In genomic region chr16:28326881-28327610, GRCh38 we compare ENCODE assay signal across 9 cellular contexts. TPM values are rescaled to one million over a fixed set of nuclear protein-coding genes. Genes with fewer than 3 reads are reported as not detected.
A peak's percentile ranks its signal among the peaks of the same experiment; 100 is the strongest.
DNase-seq lines count a peak whose midpoint lies in the region; ATAC-seq and TF ChIP-seq lines count a peak whose summit lies in the region.
"Had no signal": no experiment of that assay in that cellular context is flagged by ENCODE, and none has a peak within 500 bp of the region (broad histone marks: within the 10 kb centered on the region; RNA-seq: fewer than 3 reads in every experiment).

No MANE protein-coding gene starts in this region.

- no peak for ATAC-seq in HG03439 (IDR thresholded peaks at IDR 0.05; ENCODE audit: unreplicated experiment)

- H4K20me1 ChIP-seq in GM23248 (ENCODE audit: insufficient read depth) (no peaks in the 10 kb centered on the region), OCI-LY3 (ENCODE audit: insufficient read depth, low read length) (no peaks in the 10 kb centered on the region)

- H3K36me3 ChIP-seq in GM23248 (ENCODE audit: low read depth) (no peaks in the 10 kb centered on the region), OCI-LY3 (replicated peaks; ENCODE audit: low read depth, low read length) (no peaks in the 10 kb centered on the region)

- H3K27me3 Mint-ChIP-seq in activated T-cell treated with anti-CD3 and anti-CD28 coated beads, Interleukin-2, amount 50 U/mL, for 24 hours: no peaks in the 10 kb centered on the region
- H3K27me3 Mint-ChIP-seq in osteocyte (ENCODE audit: unreplicated experiment): no peaks in the 10 kb centered on the region
- H3K27me3 Mint-ChIP-seq in type B pancreatic cell: no peaks in the 10 kb centered on the region

- no peak overlapping the region for H2AFZ ChIP-seq in GM23248
- H2AFZ ChIP-seq in OCI-LY3 (ENCODE audit: low read depth, low read length): peak overlapping the region; percentile 43; the same call in 1 of the 2 replicates

- H3K9ac ChIP-seq in GM23248 (no peak overlapping the region), OCI-LY3 (ENCODE audit: low read length) (no peak overlapping the region)

- no peak for DNase-seq in AG09319 (ENCODE audit: extremely low read depth, low read depth)
- peak; percentile 57 for DNase-seq in GM23248
- peak; percentile 78 for DNase-seq in activated T-cell treated with anti-CD3 and anti-CD28 coated beads, Interleukin-2, amount 50 U/mL, for 24 hours
- DNase-seq in fibroblast of peridontal ligament (ENCODE audit: extremely low read depth): peak; percentile 12
- no peak for DNase-seq in osteocyte (ENCODE audit: extremely low spot score, unreplicated experiment)
- no peak for DNase-seq in type B pancreatic cell (ENCODE audit: extremely low spot score, unreplicated experiment)

- H3K9me3 Mint-ChIP-seq in activated T-cell treated with anti-CD3 and anti-CD28 coated beads, Interleukin-2, amount 50 U/mL, for 24 hours: no peaks in the 10 kb centered on the region
- H3K9me3 Mint-ChIP-seq in osteocyte (ENCODE audit: unreplicated experiment): no peaks in the 10 kb centered on the region
- no peaks in the 10 kb centered on the region for H3K9me3 Mint-ChIP-seq in type B pancreatic cell

- no peaks in the 10 kb centered on the region for H3F3A ChIP-seq in GM23248 (ENCODE audit: insufficient read depth)

- in situ Hi-C loops in GM23248 (cut with MboI): no loop called here

- no peaks in the 10 kb centered on the region for H3K9me3 ChIP-seq in GM23248 (ENCODE audit: low read depth)
- no peaks in the 10 kb centered on the region for H3K9me3 ChIP-seq in OCI-LY3 (ENCODE audit: insufficient read depth, low read length)

- H3K27me3 ChIP-seq in GM23248 (replicated peaks; ENCODE audit: insufficient read depth): no peaks in the 10 kb centered on the region
- no peaks in the 10 kb centered on the region for H3K27me3 ChIP-seq in OCI-LY3 (ENCODE audit: low read depth, low read length)

- H3K4me3 ChIP-seq in GM23248 (no peak overlapping the region), OCI-LY3 (ENCODE audit: low read length) (no peak overlapping the region)

- H3K27ac Mint-ChIP-seq in activated T-cell treated with anti-CD3 and anti-CD28 coated beads, Interleukin-2, amount 50 U/mL, for 24 hours: no peak overlapping the region
- no peak overlapping the region for H3K27ac Mint-ChIP-seq in osteocyte (ENCODE audit: unreplicated experiment)
- peak overlapping the region; percentile 69 for H3K27ac Mint-ChIP-seq in type B pancreatic cell

- no peaks in the 10 kb centered on the region for H3K9me2 ChIP-seq in GM23248 (ENCODE audit: insufficient read depth)

- H3K4me3 Mint-ChIP-seq in activated T-cell treated with anti-CD3 and anti-CD28 coated beads, Interleukin-2, amount 50 U/mL, for 24 hours: no peak overlapping the region
- H3K4me3 Mint-ChIP-seq in osteocyte (ENCODE audit: unreplicated experiment): no peak overlapping the region
- no peak overlapping the region for H3K4me3 Mint-ChIP-seq in type B pancreatic cell

- H3K4me1 ChIP-seq in GM23248 (ENCODE audit: insufficient read depth) (no peaks in the 10 kb centered on the region), OCI-LY3 (ENCODE audit: low read length) (peaks cover 5% of the 10 kb centered on the region; the same call in 1 of the 2 replicates)

- 47 to 54% methylated on average over 12 of the region's 12 CpGs for WGBS in GM23248 (ENCODE audit: low coverage in 1 of 2, low lambda C conversion rate in 2 of 2, missing lambda C conversion rate in 2 of 2), 2 experiments

- peak; percentile 68 for TF ChIP-seq CTCF in AG09319 (IDR thresholded peaks at IDR 0.05; ENCODE audit: low read depth, low read length)
- peak; percentile 90 for TF ChIP-seq CTCF in OCI-LY3 (IDR thresholded peaks at IDR 0.05; ENCODE audit: low read depth, low read length)
- TF ChIP-seq CTCF in osteocyte (IDR thresholded peaks at IDR 0.05): peak; percentile 73
- TF ChIP-seq CTCF in type B pancreatic cell (conservative IDR thresholded peaks at IDR 0.05): peak; percentile 87

- H3K36me3 Mint-ChIP-seq in activated T-cell treated with anti-CD3 and anti-CD28 coated beads, Interleukin-2, amount 50 U/mL, for 24 hours (ENCODE audit: low read depth): no peaks in the 10 kb centered on the region
- no peaks in the 10 kb centered on the region for H3K36me3 Mint-ChIP-seq in osteocyte (ENCODE audit: unreplicated experiment)
- H3K36me3 Mint-ChIP-seq in type B pancreatic cell: no peaks in the 10 kb centered on the region

- H3K27ac ChIP-seq in GM23248 (no peak overlapping the region), OCI-LY3 (ENCODE audit: low read length) (no peak overlapping the region)

- H3K4me2 ChIP-seq in GM23248 (ENCODE audit: unreplicated experiment): no peak overlapping the region
- peak overlapping the region; percentile 51 for H3K4me2 ChIP-seq in OCI-LY3 (ENCODE audit: low read length)

- H3K4me1 Mint-ChIP-seq in activated T-cell treated with anti-CD3 and anti-CD28 coated beads, Interleukin-2, amount 50 U/mL, for 24 hours (ENCODE audit: low read depth): peaks cover 4% of the 10 kb centered on the region
- H3K4me1 Mint-ChIP-seq in osteocyte (ENCODE audit: unreplicated experiment) (no peaks in the 10 kb centered on the region), type B pancreatic cell (ENCODE audit: unreplicated experiment) (peaks cover 6% of the 10 kb centered on the region)

- H3K79me2 ChIP-seq in GM23248 (ENCODE audit: insufficient read depth) (no peaks in the 10 kb centered on the region), OCI-LY3 (ENCODE audit: low read length) (no peaks in the 10 kb centered on the region)

RNA-seq across cellular contexts. Expression of gene SBK1, which starts 34.7 kb away (rescaled TPM):
- not detected in 2 replicates for total RNA-seq in GM23248 (2014; rRNA removed; shearing (Covaris generic))
- not detected in 2 replicates for polyA plus RNA-seq in GM23248 (2016; fragmentation: Nextera tagmentation; extraction: Ambion mirVana)
- total RNA-seq in osteocyte (4.9 and 5.0 TPM in 2 replicates), type B pancreatic cell (ENCODE audit: low replicate concordance) (29.8 and 31.9 TPM in 2 replicates)

RNA-seq across cellular contexts. Expression of gene NPIPB6, which starts 36.3 kb away (rescaled TPM):
- 0.32 TPM in 1 of 2 replicates, not detected in the other for total RNA-seq in GM23248 (2014; rRNA removed; shearing (Covaris generic))
- polyA plus RNA-seq in GM23248 (2016; fragmentation: Nextera tagmentation; extraction: Ambion mirVana): 0.25 and 0.48 TPM in 2 replicates
- total RNA-seq in osteocyte (5.2 and 7.0 TPM in 2 replicates), type B pancreatic cell (ENCODE audit: low replicate concordance) (2.0 and 2.2 TPM in 2 replicates)
- total RNA-seq: mononuclear cell had no signal

Comparison
In these comparisons a context has a peak if more than half of its experiments do, and no peak if none do; other contexts are left out.
1. DNase-seq: peak in GM23248 (single experiment), activated T-cell treated with anti-CD3 and anti-CD28 coated beads, Interleukin-2, amount 50 U/mL, for 24 hours (single experiment) and fibroblast of peridontal ligament (single experiment); none in AG09319 (single experiment), osteocyte (single experiment) and type B pancreatic cell (single experiment).
2. Peak in every context shown above with its lines, with median percentiles within 50 percentile points of each other: CTCF ChIP-seq.